ENCODE assay signal across 7 cellular contexts in genomic region chr16:69384974-69385373, GRCh38. TPM values are rescaled to one million over a fixed set of nuclear protein-coding genes. Genes with fewer than 3 reads are reported as not detected.
A peak's percentile ranks its signal among the peaks of the same experiment; 100 is the strongest.
DNase-seq lines count a peak whose midpoint lies in the region; TF ChIP-seq lines count a peak whose summit lies in the region.

No MANE protein-coding gene starts in this region.

- TF ChIP-seq EP300 in stomach (IDR thresholded peaks at IDR 0.05): no peak

- H3K4me3 ChIP-seq in HUES48 (ENCODE audit: low read depth, low read length) (peak overlapping the region; percentile 68), iPS-20b (ENCODE audit: low read length) (peak overlapping the region; percentile 98), stomach (peak overlapping the region; percentile 73 to 85 (median 80))

- H3K27ac ChIP-seq in HUES48 (ENCODE audit: low read depth, low read length) (peak overlapping the region; percentile 79), iPS-20b (ENCODE audit: low read length) (no peak overlapping the region), stomach (peak overlapping the region; percentile 89 to 98 (median 92))

- WGBS in stomach, 5 donors: 2 to 3% (median 2%) methylated on average over 6 of the region's 6 CpGs

- no peak for DNase-seq in activated T-helper 2 cell treated with anti-CD3 and anti-CD28 coated beads, Interferon-gamma antibody, Interleukin-2, Interleukin-4, amounts not matched to agents 10 μg/mL and 5 μg/mL and 100 μg/mL, durations not matched to agents 14 hours and 24 hours and 36 hours (ENCODE audit: low spot score)
- DNase-seq in stomach (no peak), NCI-H345 treated with DMSO at 0.1 percent for 48 hours (lab: John Stamatoyannopoulos, UW; ENCODE audit: unreplicated experiment) (no peak), DMS53 treated with DMSO at 0.1 percent for 48 hours (lab: John Stamatoyannopoulos, UW; ENCODE audit: unreplicated experiment) (no peak), DMS114 treated with DMSO at 0.1 percent for 48 hours (lab: John Stamatoyannopoulos, UW; ENCODE audit: unreplicated experiment) (no peak)

- TF ChIP-seq POLR2A in stomach (IDR thresholded peaks at IDR 0.05): no peak

- no peaks in the 10 kb centered on the region for H3K9me3 Mint-ChIP-seq in activated T-helper 2 cell treated with anti-CD3 and anti-CD28 coated beads, Interferon-gamma antibody, Interleukin-2, Interleukin-4, amounts not matched to agents 10 μg/mL and 5 μg/mL and 100 μg/mL, durations not matched to agents 14 hours and 24 hours and 36 hours

- H3K4me1 Mint-ChIP-seq in activated T-helper 2 cell treated with anti-CD3 and anti-CD28 coated beads, Interferon-gamma antibody, Interleukin-2, Interleukin-4, amounts not matched to agents 10 μg/mL and 5 μg/mL and 100 μg/mL, durations not matched to agents 14 hours and 24 hours and 36 hours (ENCODE audit: low read depth): peaks cover 20% of the 10 kb centered on the region

- no peaks in the 10 kb centered on the region for H3K9me3 ChIP-seq in HUES48 (ENCODE audit: control insufficient read depth, insufficient read depth, low read length)
- no peaks in the 10 kb centered on the region for H3K9me3 ChIP-seq in iPS-20b (ENCODE audit: insufficient read depth, low read depth, low read length)
- no peaks in the 10 kb centered on the region for H3K9me3 ChIP-seq in stomach

- H3K36me3 Mint-ChIP-seq in activated T-helper 2 cell treated with anti-CD3 and anti-CD28 coated beads, Interferon-gamma antibody, Interleukin-2, Interleukin-4, amounts not matched to agents 10 μg/mL and 5 μg/mL and 100 μg/mL, durations not matched to agents 14 hours and 24 hours and 36 hours (ENCODE audit: low read depth): peaks cover 42% of the 10 kb centered on the region

- H3K4me1 ChIP-seq in HUES48 (ENCODE audit: control insufficient read depth, insufficient read depth, low read length) (no peaks in the 10 kb centered on the region), iPS-20b (ENCODE audit: insufficient read depth, low read length) (no peaks in the 10 kb centered on the region), stomach (peaks cover 14 to 48% (median 28%) of the 10 kb centered on the region in 4 donors)

- H3K27me3 ChIP-seq in HUES48 (ENCODE audit: control insufficient read depth, insufficient read depth, low read length) (no peaks in the 10 kb centered on the region), iPS-20b (ENCODE audit: insufficient read depth, low read length) (no peaks in the 10 kb centered on the region), stomach (no peaks in the 10 kb centered on the region)

- H3K27me3 Mint-ChIP-seq in activated T-helper 2 cell treated with anti-CD3 and anti-CD28 coated beads, Interferon-gamma antibody, Interleukin-2, Interleukin-4, amounts not matched to agents 10 μg/mL and 5 μg/mL and 100 μg/mL, durations not matched to agents 14 hours and 24 hours and 36 hours (ENCODE audit: low read depth): no peaks in the 10 kb centered on the region

- TF ChIP-seq CTCF in stomach (IDR thresholded peaks at IDR 0.05): no peak

- H3K36me3 ChIP-seq in HUES48 (ENCODE audit: control insufficient read depth, insufficient read depth, low read length) (peaks cover 43% of the 10 kb centered on the region), iPS-20b (ENCODE audit: insufficient read depth, low read depth, low read length) (peaks cover 43% of the 10 kb centered on the region), stomach (peaks cover 8 to 44% (median 41%) of the 10 kb centered on the region in 4 donors)

- peak overlapping the region; percentile 88 for H3K4me3 Mint-ChIP-seq in activated T-helper 2 cell treated with anti-CD3 and anti-CD28 coated beads, Interferon-gamma antibody, Interleukin-2, Interleukin-4, amounts not matched to agents 10 μg/mL and 5 μg/mL and 100 μg/mL, durations not matched to agents 14 hours and 24 hours and 36 hours (ENCODE audit: low read depth)

- intact Hi-C loops in activated T-helper 2 cell treated with anti-CD3 and anti-CD28 coated beads, Interferon-gamma antibody, Interleukin-2, Interleukin-4, amounts not matched to agents 10 μg/mL and 5 μg/mL and 100 μg/mL, durations not matched to agents 14 hours and 24 hours and 36 hours (cut with micrococcal nuclease): loop anchor here (2.0 to 5.0 kb wide), 2 partner anchors 37 to 46 kb away; partner anchors contain the start of genes COG8, CYB5B and NIP7
- intact Hi-C loops in stomach (cut with DNase I; ENCODE audit: low total_unique reads): no loop called here

- peak overlapping the region; percentile 86 for H3K27ac Mint-ChIP-seq in activated T-helper 2 cell treated with anti-CD3 and anti-CD28 coated beads, Interferon-gamma antibody, Interleukin-2, Interleukin-4, amounts not matched to agents 10 μg/mL and 5 μg/mL and 100 μg/mL, durations not matched to agents 14 hours and 24 hours and 36 hours

- peak overlapping the region; percentile 83 for H3K9ac ChIP-seq in HUES48 (ENCODE audit: low read depth, low read length)
- peak overlapping the region; percentile 96 for H3K9ac ChIP-seq in iPS-20b (ENCODE audit: low read depth, low read length)

RNA-seq across cellular contexts. Expression of gene TERF2, which starts 0.8 kb away (rescaled TPM):
- total RNA-seq in activated T-helper 2 cell treated with anti-CD3 and anti-CD28 coated beads, Interferon-gamma antibody, Interleukin-2, Interleukin-4, amounts not matched to agents 10 μg/mL and 5 μg/mL and 100 μg/mL, durations not matched to agents 14 hours and 24 hours and 36 hours: 56.0 and 61.9 TPM in 2 replicates
- total RNA-seq in stomach: 100 to 1,000 TPM in 2 of 5 donors, 10 to 100 TPM in 3; 11.6 to 209 (median 35.1) TPM
- polyA plus RNA-seq in stomach: 10 to 100 TPM in 1 of 3 donors, 1 to 10 TPM in 2; 7.6 to 13.6 (median 8.8) TPM

RNA-seq across cellular contexts. Expression of gene TMED6, which starts 33.4 kb away (rescaled TPM):
- 1.8 and 1.9 TPM in 2 replicates for total RNA-seq in activated T-helper 2 cell treated with anti-CD3 and anti-CD28 coated beads, Interferon-gamma antibody, Interleukin-2, Interleukin-4, amounts not matched to agents 10 μg/mL and 5 μg/mL and 100 μg/mL, durations not matched to agents 14 hours and 24 hours and 36 hours
- total RNA-seq in stomach: 10 to 100 TPM in 2 of 5 donors, 1 to 10 TPM in 2, not detected in 1; 1.8 to 31.9 (median 10.8) TPM
- polyA plus RNA-seq in stomach: 10 to 100 TPM in 2 of 3 donors, 1 to 10 TPM in 1; 3.8 to 60.1 (median 37.6) TPM

RNA-seq across cellular contexts. Expression of gene CYB5B, which starts 39.4 kb away (rescaled TPM):
- total RNA-seq in activated T-helper 2 cell treated with anti-CD3 and anti-CD28 coated beads, Interferon-gamma antibody, Interleukin-2, Interleukin-4, amounts not matched to agents 10 μg/mL and 5 μg/mL and 100 μg/mL, durations not matched to agents 14 hours and 24 hours and 36 hours: 201 and 204 TPM in 2 replicates
- 10 to 100 TPM in 4 of 5 donors, 1 to 10 TPM in 1; 9.3 to 76.3 (median 46.8) TPM for total RNA-seq in stomach
- 10 to 100 TPM; 45.1 to 55.7 (median 52.9) TPM for polyA plus RNA-seq in stomach

RNA-seq across cellular contexts. Expression of gene NIP7, which starts 45.4 kb away (rescaled TPM):
- 60.5 and 60.8 TPM in 2 replicates for total RNA-seq in activated T-helper 2 cell treated with anti-CD3 and anti-CD28 coated beads, Interferon-gamma antibody, Interleukin-2, Interleukin-4, amounts not matched to agents 10 μg/mL and 5 μg/mL and 100 μg/mL, durations not matched to agents 14 hours and 24 hours and 36 hours
- total RNA-seq in stomach: 10 to 100 TPM in 2 of 5 donors, 1 to 10 TPM in 1, under 1 TPM in 1, not detected in 1; 0.89 to 18.9 (median 9.8) TPM
- 10 to 100 TPM; 10.9 to 16.3 (median 14.4) TPM for polyA plus RNA-seq in stomach

RNA-seq across cellular contexts. Expression of gene COG8, which starts 45.6 kb away (rescaled TPM):
- total RNA-seq in activated T-helper 2 cell treated with anti-CD3 and anti-CD28 coated beads, Interferon-gamma antibody, Interleukin-2, Interleukin-4, amounts not matched to agents 10 μg/mL and 5 μg/mL and 100 μg/mL, durations not matched to agents 14 hours and 24 hours and 36 hours: 41.5 and 42.9 TPM in 2 replicates
- 100 to 1,000 TPM in 1 of 5 donors, 10 to 100 TPM in 4; 18.1 to 167 (median 33.6) TPM for total RNA-seq in stomach
- polyA plus RNA-seq in stomach: 10 to 100 TPM; 11.1 to 19.7 (median 11.5) TPM
